Comparison of ENCODE assay signal across 22 cellular contexts in the genomic region with DNA sequence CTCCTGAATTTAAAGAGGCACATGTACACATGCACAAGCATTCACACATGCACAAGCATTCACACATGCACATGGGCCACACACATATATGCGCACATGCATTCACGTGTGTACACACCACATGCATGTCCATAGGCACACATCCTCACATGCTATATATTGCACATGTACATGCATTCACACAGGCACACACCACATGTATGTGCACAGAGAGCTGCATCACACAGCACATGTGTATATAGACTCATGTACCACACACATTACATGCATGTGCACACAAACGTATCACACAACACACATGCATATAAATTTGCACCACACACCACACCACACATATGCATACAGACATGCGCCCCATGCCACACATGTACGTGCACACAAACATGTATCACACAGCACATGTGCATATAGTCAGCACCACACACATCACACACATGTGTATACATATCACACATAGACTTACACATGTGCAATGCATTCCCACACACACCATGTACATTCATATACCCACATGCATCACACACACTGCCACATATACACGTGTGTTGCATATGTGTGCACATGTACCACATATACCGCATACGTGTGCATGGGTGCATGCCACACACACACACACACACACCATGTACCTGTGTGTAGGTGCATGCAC. TPM values are rescaled to one million over a fixed set of nuclear protein-coding genes. Genes with fewer than 3 reads are reported as not detected.
DNase-seq lines count a peak whose midpoint lies in the region; ATAC-seq, FAIRE-seq and TF ChIP-seq lines count a peak whose summit lies in the region.
"Had no signal": no experiment of that assay in that cellular context is flagged by ENCODE, and none has a peak within 500 bp of the region (broad histone marks: within the 10 kb centered on the region; RNA-seq: fewer than 3 reads in every experiment).

No MANE protein-coding gene starts in this region.

- DNase-seq in left ventricle myocardium inferior = no peak
- DNase-seq in left cardiac atrium = no peak
- DNase-seq in endothelial cell of umbilical vein (ENCODE audit: low read depth, low spot score) = no peak
- no peak for DNase-seq in vagina (ENCODE audit: extremely low spot score in 2 of 2)
- DNase-seq in dedifferentiated amniotic fluid mesenchymal stem cell (ENCODE audit: extremely low spot score) = no peak
- DNase-seq: activated CD4-positive, alpha-beta T cell treated with anti-CD3 and anti-CD28 coated beads, Interleukin-2, amount 10 ng/mL, durations not matched to agents 7 days and 5 days; activated CD8-positive, alpha-beta memory T cell treated with anti-CD3 and anti-CD28 coated beads, Interleukin-2, amount 50 U/mL, for 48 hours; activated gamma-delta T cell; foreskin keratinocyte; HCEC 1CT; midbrain; NCI-H1417 treated with DMSO at 0.1 percent for 48 hours; SIG-M5; T-helper 1 cell had no signal

- H3K4me1 ChIP-seq in left ventricle myocardium inferior = peaks cover 65% of the 10 kb centered on the region
- no peaks in the 10 kb centered on the region for H3K4me1 ChIP-seq in endothelial cell of umbilical vein (ENCODE audit: control insufficient read depth, extremely low read depth, insufficient read depth, low read length)
- H3K4me1 ChIP-seq in vagina = peaks cover 57% of the 10 kb centered on the region
- H3K4me1 ChIP-seq: foreskin keratinocyte had no signal

- H4K20me1 ChIP-seq in endothelial cell of umbilical vein (replicated peaks; ENCODE audit: control insufficient read depth, extremely low read depth, insufficient read depth, low read length) = no peaks in the 10 kb centered on the region
- H4K20me1 ChIP-seq in neural cell (ENCODE audit: insufficient read depth) = no peaks in the 10 kb centered on the region
- H4K20me1 ChIP-seq: BLaER1 had no signal

- no peak for TF ChIP-seq RAD21 in neural cell (conservative IDR thresholded peaks at IDR 0.05)

- no peaks in the 10 kb centered on the region for H3K79me2 ChIP-seq in endothelial cell of umbilical vein (ENCODE audit: control insufficient read depth, insufficient read depth, low read length)
- H3K79me2 ChIP-seq in neural cell (replicated peaks; ENCODE audit: insufficient read depth, low read length) = no peaks in the 10 kb centered on the region

- H3K27me3 ChIP-seq in left ventricle myocardium inferior (ENCODE audit: low read depth) (no peaks in the 10 kb centered on the region), endothelial cell of umbilical vein (ENCODE audit: control insufficient read depth in 2 of 2, insufficient read depth in 2 of 2, low read length in 2 of 2) (no peaks in the 10 kb centered on the region), neural cell (ENCODE audit: insufficient read depth, low read depth, low read length) (no peaks in the 10 kb centered on the region), vagina (no peaks in the 10 kb centered on the region)
- H3K27me3 ChIP-seq: tibial nerve had no signal

- H3F3A ChIP-seq in neural cell (ENCODE audit: insufficient read depth, low read length, poor library complexity, severe bottlenecking) = peaks cover 6% of the 10 kb centered on the region

- H3K9me3 ChIP-seq in left ventricle myocardium inferior (replicated peaks) (no peaks in the 10 kb centered on the region), endothelial cell of umbilical vein (replicated peaks; ENCODE audit: control insufficient read depth, insufficient read depth, low read length) (no peaks in the 10 kb centered on the region), neural cell (ENCODE audit: low read length) (no peaks in the 10 kb centered on the region), vagina (no peaks in the 10 kb centered on the region)
- H3K9me3 ChIP-seq: A549, BLaER1, tibial nerve had no signal

- no peaks in the 10 kb centered on the region for H3K9me1 ChIP-seq in endothelial cell of umbilical vein (replicated peaks; ENCODE audit: control insufficient read depth, extremely low read depth, insufficient read depth, low read length)

- H3K4me3 ChIP-seq in left ventricle myocardium inferior = no peak overlapping the region
- no peak overlapping the region for H3K4me3 ChIP-seq in endothelial cell of umbilical vein (replicated peaks in 1 of 3; ENCODE audit: insufficient read depth in 1 of 3, low read depth in 1 of 3, low read length in 3 of 3)
- peak overlapping the region; percentile 52 for H3K4me3 ChIP-seq in neural cell (ENCODE audit: low read length)
- no peak overlapping the region for H3K4me3 ChIP-seq in vagina
- H3K4me3 ChIP-seq: A549, BLaER1, neural progenitor cell, tibial nerve had no signal

- H3K9ac ChIP-seq in endothelial cell of umbilical vein (replicated peaks; ENCODE audit: extremely low read depth, insufficient read depth, low read length) (no peak overlapping the region), neural cell (ENCODE audit: low read length) (peak overlapping the region; percentile 31)
- H3K9ac ChIP-seq: BLaER1, neural progenitor cell had no signal

- no TSS peak for BruUV-seq in endothelial cell of umbilical vein (replicated peaks; lab: Mats Ljungman, UMichigan)

- H3K36me3 ChIP-seq in left ventricle myocardium inferior (no peaks in the 10 kb centered on the region), endothelial cell of umbilical vein (ENCODE audit: control insufficient read depth in 2 of 2, extremely low read depth in 1 of 2, insufficient read depth in 2 of 2, low read length in 2 of 2) (no peaks in the 10 kb centered on the region), neural cell (ENCODE audit: insufficient read depth, low read length) (no peaks in the 10 kb centered on the region), vagina (no peaks in the 10 kb centered on the region)
- H3K36me3 ChIP-seq: BLaER1, neural progenitor cell, tibial nerve had no signal

- dilution Hi-C loops in endothelial cell of umbilical vein (cut with MboI; ENCODE audit: extremely low pct_ligation_motif_present, low sequenced_read_pairs) = no loop called here

- no peak for ATAC-seq in left cardiac atrium
- ATAC-seq in GM21619 (IDR thresholded peaks at IDR 0.05; ENCODE audit: unreplicated experiment) = no peak
- ATAC-seq in HG02885 (IDR thresholded peaks at IDR 0.05; ENCODE audit: poor library complexity, unreplicated experiment) = no peak
- ATAC-seq: A549; foreskin keratinocyte; stimulated activated effector memory CD8-positive, alpha-beta T cell treated with anti-CD3 and anti-CD28 coated beads, Interleukin-12 subunit alpha, Interleukin-12 subunit beta, amount 100 ng/mL, for 72 hours had no signal

- TF ChIP-seq POLR2A in endothelial cell of umbilical vein (IDR thresholded peaks at IDR 0.05; ENCODE audit: low read depth, low read length) (no peak), vagina (IDR thresholded peaks at IDR 0.05) (no peak)

- no peaks in the 10 kb centered on the region for H3K9me2 ChIP-seq in neural cell (ENCODE audit: insufficient read depth, low read length)

- TF ChIP-seq CTCF in left ventricle myocardium inferior (IDR thresholded peaks at IDR 0.05; ENCODE audit: borderline replicate concordance) (no peak), endothelial cell of umbilical vein (IDR thresholded peaks at IDR 0.05; ENCODE audit: extremely low read depth in 1 of 2, insufficient read depth in 1 of 2, low read depth in 1 of 2, low read length in 2 of 2) (no peak), neural cell (IDR thresholded peaks at IDR 0.05; ENCODE audit: poor library complexity, severe bottlenecking) (no peak), vagina (IDR thresholded peaks at IDR 0.05) (no peak)

- H3K27ac ChIP-seq in left ventricle myocardium inferior (replicated peaks) = peak overlapping the region; percentile 80
- H3K27ac ChIP-seq in endothelial cell of umbilical vein (ENCODE audit: insufficient read depth, low read depth, low read length) = no peak overlapping the region
- peak overlapping the region; percentile 81 for H3K27ac ChIP-seq in neural cell (ENCODE audit: low read length)
- H3K27ac ChIP-seq in vagina = peak overlapping the region; percentile 28
- H3K27ac ChIP-seq: A549, foreskin keratinocyte, neural progenitor cell had no signal

- CTCF ChIA-PET in endothelial cell of umbilical vein (lab: Charles Lee) = interaction anchor here (0.6 to 0.8 kb wide), 2 partner anchors 41 to 212 kb away, joined by 3 read pairs; no protein-coding TSS in a partner anchor

- TF ChIP-seq EP300 in neural cell (conservative IDR thresholded peaks at IDR 0.05; ENCODE audit: poor library complexity, severe bottlenecking) = no peak

- POLR2A ChIA-PET in endothelial cell of umbilical vein (lab: Charles Lee) = no interaction called here

- intact Hi-C loops in left ventricle myocardium inferior (cut with micrococcal nuclease) (no loop called here), left cardiac atrium (cut with DNase I) (no loop called here), endothelial cell of umbilical vein (cut with micrococcal nuclease) (no loop called here), vagina (cut with DNase I) (no loop called here)

- H3K4me2 ChIP-seq in endothelial cell of umbilical vein (ENCODE audit: insufficient read depth, low read length) = no peak overlapping the region
- H3K4me2 ChIP-seq in neural cell (ENCODE audit: low read length) = no peak overlapping the region
- H3K4me2 ChIP-seq: A549, neural progenitor cell had no signal

- no peak for FAIRE-seq in endothelial cell of umbilical vein (lab: Jason Lieb, UNC)
- FAIRE-seq: A549 had no signal

- H2AFZ ChIP-seq in endothelial cell of umbilical vein (ENCODE audit: low read depth, low read length) = no peak overlapping the region
- no peak overlapping the region for H2AFZ ChIP-seq in neural cell (ENCODE audit: low read depth, low read length)
- H2AFZ ChIP-seq: neural progenitor cell had no signal

TF ChIP-seq in endothelial cell of umbilical vein, 7 proteins besides CTCF, POLR2A, EP300 and RAD21 (continues in another document):
- TF ChIP-seq GATA2 (IDR thresholded peaks at IDR 0.05; ENCODE audit: insufficient read depth, insufficient read length, low read depth, low read length) = no peak

TF ChIP-seq in neural cell, 6 proteins besides CTCF, POLR2A, EP300 and RAD21 (continues in another document):
- TF ChIP-seq SMC3 (conservative IDR thresholded peaks at IDR 0.05; ENCODE audit: poor library complexity) = no peak
- peak; percentile 14 for TF ChIP-seq MXI1 (conservative IDR thresholded peaks at IDR 0.05; ENCODE audit: poor library complexity, severe bottlenecking)

RNA-seq across cellular contexts. Expression of a gene that starts 54.6 kb away (rescaled TPM):
- 66.5 TPM for total RNA-seq in left ventricle myocardium inferior
- total RNA-seq in left cardiac atrium = 100 to 1,000 TPM in 1 of 2 donors, 10 to 100 TPM in 1; 53.4 to 104 TPM
- total RNA-seq in endothelial cell of umbilical vein = 252 and 274 TPM in 2 replicates
- 198 and 296 TPM in 2 replicates for polyA plus RNA-seq in endothelial cell of umbilical vein
- 141 and 210 TPM in 2 replicates for polyA plus RNA-seq in endothelial cell of umbilical vein (2011; cell fraction: cytosol; rRNA removed)
- polyA plus RNA-seq in endothelial cell of umbilical vein (2011; cell fraction: nucleus; rRNA removed) = 261 and 289 TPM in 2 replicates
- polyA plus RNA-seq in endothelial cell of umbilical vein (2012) = 99.3 and 197 TPM in 2 replicates
- 51.4 and 59.0 TPM in 2 replicates for polyA minus RNA-seq in endothelial cell of umbilical vein
- not detected for polyA minus RNA-seq in endothelial cell of umbilical vein (2011; cell fraction: cytosol; rRNA and poly(A)+ RNA removed)
- 37.0 and 65.1 TPM in 2 replicates for polyA minus RNA-seq in endothelial cell of umbilical vein (2011; cell fraction: nucleus; rRNA and poly(A)+ RNA removed)
- polyA plus RNA-seq in neural cell = 2.5 and 3.7 TPM in 2 replicates
- polyA minus RNA-seq in neural cell = 1.7 and 2.2 TPM in 2 replicates
- total RNA-seq in vagina = 86.7 TPM
